Comparison of ENCODE assay signal across 8 cellular contexts in genomic region chrX:132023896-132024386, GRCh38. TPM values are rescaled to one million over a fixed set of nuclear protein-coding genes. Genes with fewer than 3 reads are reported as not detected.
DNase-seq lines count a peak whose midpoint lies in the region; ATAC-seq and TF ChIP-seq lines count a peak whose summit lies in the region.

No MANE protein-coding gene starts in this region.

- BruUV-seq in MCF 10A (replicated peaks; lab: Mats Ljungman, UMichigan), result no TSS peak

- in situ Hi-C loops in ACHN (cut with HindIII; ENCODE audit: low pct_ligation_motif_present, low pct_unique_long_range_greater_than_20kb, low sequenced_read_pairs), result no loop called here

- intact Hi-C loops in MCF 10A (cut with micrococcal nuclease) (no loop called here), left lung (cut with DNase I) (no loop called here)

- peak overlapping the region; percentile 72 to 91 for H3K27ac ChIP-seq in left lung

- H3K27me3 Mint-ChIP-seq in MCF 10A (ENCODE audit: insufficient read depth, unreplicated experiment), result peaks cover 41% of the 10 kb centered on the region

- peak; percentile 28 for DNase-seq in ACHN
- DNase-seq in T-helper 9 cell, result peak; percentile 8
- peak; percentile 32 for DNase-seq in MCF 10A (ENCODE audit: unreplicated experiment)
- DNase-seq in left lung, result peak; percentile 36 to 84
- peak in 2 of 3 donors; percentile 34 to 52 for DNase-seq in stimulated activated CD4-positive, alpha-beta T cell treated with anti-CD3 and anti-CD28 coated beads, TNF-alpha, amount 100 ng/mL, for 48 hours (ENCODE audit: low read depth in 3 of 3)
- no peak for DNase-seq in NCI-H1417 (lab: John Stamatoyannopoulos, UW)

- TF ChIP-seq CTCF in MCF 10A (IDR thresholded peaks at IDR 0.05; ENCODE audit: unreplicated experiment) (no peak), left lung (IDR thresholded peaks at IDR 0.05) (no peak)

- no peaks in the 10 kb centered on the region for H3K36me3 Mint-ChIP-seq in MCF 10A (ENCODE audit: insufficient read depth, unreplicated experiment)

- H3K4me1 ChIP-seq in left lung, result no peaks in the 10 kb centered on the region

- H3K4me3 ChIP-seq in left lung, result peak overlapping the region; percentile 42 to 60

- H3K27ac Mint-ChIP-seq in MCF 10A (ENCODE audit: low read depth, unreplicated experiment), result peak overlapping the region; percentile 80

- POLR2A ChIA-PET in MCF 10A (lab: Yijun Ruan, JAX), result interaction anchor here (1.0 to 2.6 kb wide), 6 partner anchors 12 to 195 kb away, joined by 3 to 18 read pairs (median 5); partner anchors contain the start of gene RAP2C

- H3K4me3 Mint-ChIP-seq in MCF 10A (ENCODE audit: unreplicated experiment), result peak overlapping the region; percentile 85

- CTCF ChIA-PET in MCF 10A (lab: Yijun Ruan, JAX), result interaction anchor here (0.6 to 1.2 kb wide), 2 partner anchors 149 to 333 kb away, joined by 3 read pairs; no protein-coding TSS in a partner anchor

- H3K36me3 ChIP-seq in left lung, result no peaks in the 10 kb centered on the region

- H3K9me3 ChIP-seq in left lung, result no peaks in the 10 kb centered on the region

- ATAC-seq in GM19324 (IDR thresholded peaks at IDR 0.05; ENCODE audit: low FRiP score, unreplicated experiment), result peak; percentile 45
- peak; percentile 56 for ATAC-seq in HG03354 (IDR thresholded peaks at IDR 0.05; ENCODE audit: poor library complexity, severe bottlenecking, unreplicated experiment)
- ATAC-seq in left lung, result peak; percentile 65

- peaks cover 6% of the 10 kb centered on the region for H3K4me1 Mint-ChIP-seq in MCF 10A (ENCODE audit: insufficient read depth, unreplicated experiment)

- H3K27me3 ChIP-seq in left lung, result peaks cover 12 to 15% of the 10 kb centered on the region in 2 donors

- no peaks in the 10 kb centered on the region for H3K9me3 Mint-ChIP-seq in MCF 10A (ENCODE audit: unreplicated experiment)

RNA-seq across cellular contexts. Expression of gene STK26, which starts 0.8 kb away (rescaled TPM):
- total RNA-seq in MCF 10A (2022), result 17.5 and 18.2 TPM in 2 replicates
- total RNA-seq in left lung, result 10 to 100 TPM; 18.0 to 21.2 TPM

Comparison
In these comparisons a context has a peak if more than half of its experiments do, and no peak if none do; other contexts are left out.
1. DNase-seq: peak in ACHN (single experiment), T-helper 9 cell (single experiment), MCF 10A (single experiment), left lung (2 of 2) and stimulated activated CD4-positive, alpha-beta T cell treated with anti-CD3 and anti-CD28 coated beads, TNF-alpha, amount 100 ng/mL, for 48 hours (2 of 3); none in NCI-H1417 (0 of 3).
2. Peak in every context shown above with its lines, with median percentiles within 50 percentile points of each other: ATAC-seq.